14 cellular contexts compared by ENCODE assay signal in genomic region chr5:173800340-173800739, GRCh38.
"Had no signal": no experiment of that assay in that cellular context is flagged by ENCODE, and none has a peak within 500 bp of the region (broad histone marks: within the 10 kb centered on the region; RNA-seq: fewer than 3 reads in every experiment).

No MANE protein-coding gene starts in this region.

- DNase-seq: activated CD4-positive, alpha-beta T cell treated with anti-CD3 and anti-CD28 coated beads, Interleukin-2, amount 10 ng/mL, durations not matched to agents 7 days and 5 days; activated CD4-positive, CD25-positive, alpha-beta regulatory T cell; activated CD8-positive, alpha-beta memory T cell treated with anti-CD3 and anti-CD28 coated beads, Interleukin-2, amount 50 U/mL, for 48 hours; activated naive CD8-positive, alpha-beta T cell treated with anti-CD3 and anti-CD28 coated beads for 36 hours; activated T-cell treated with anti-CD3 and anti-CD28 coated beads, Interleukin-2, amount 50 U/mL, for 72 hours; erythroblast; hippocampal formation; psoas muscle; spleen; upper lobe of right lung had no signal

- H3K27me3 ChIP-seq: right lobe of liver, spleen, suprapubic skin, upper lobe of right lung had no signal

- H3K9me3 ChIP-seq: psoas muscle, right lobe of liver, suprapubic skin, upper lobe of right lung had no signal

- H3K36me3 ChIP-seq: right lobe of liver, spleen, suprapubic skin, upper lobe of right lung had no signal

- H3K27ac ChIP-seq: psoas muscle, right lobe of liver, spleen, suprapubic skin, upper lobe of right lung had no signal

- H3K4me1 ChIP-seq: psoas muscle, suprapubic skin had no signal

- FAIRE-seq: bronchial epithelial cell, keratinocyte had no signal

- ATAC-seq: activated T-cell treated with anti-CD3 and anti-CD28 coated beads, Interleukin-2, amount 50 U/mL, for 72 hours; psoas muscle; upper lobe of right lung had no signal

- H3K4me3 ChIP-seq: psoas muscle, right lobe of liver, spleen, suprapubic skin, upper lobe of right lung had no signal
